25 cellular contexts compared by ENCODE assay signal in the genomic region with DNA sequence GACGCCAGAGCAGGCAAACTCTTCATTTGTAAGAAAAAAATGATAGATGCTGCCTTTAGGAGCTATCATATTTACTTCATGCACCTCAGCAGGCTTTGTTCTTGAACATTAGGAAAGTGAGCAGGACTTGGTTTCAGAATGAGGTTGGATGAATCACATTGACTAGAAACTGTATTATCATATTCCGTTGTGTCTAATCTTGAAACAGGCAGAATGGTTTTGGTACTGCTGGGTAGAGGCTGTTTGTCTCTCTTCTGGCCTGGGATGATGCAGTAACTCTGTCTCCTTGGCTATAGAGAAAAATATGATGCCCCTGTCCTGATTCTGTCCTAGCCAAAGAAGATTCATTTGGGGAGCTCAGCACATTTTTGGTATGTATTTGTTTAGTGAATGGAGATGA.
"Had no signal": no experiment of that assay in that cellular context is flagged by ENCODE, and none has a peak within 500 bp of the region (broad histone marks: within the 10 kb centered on the region; RNA-seq: fewer than 3 reads in every experiment).

No MANE protein-coding gene starts in this region.

- H3K4me3 Mint-ChIP-seq: activated naive CD4-positive, alpha-beta T cell treated with anti-CD3 and anti-CD28 coated beads, Interleukin-2, amount 50 U/mL, for 24 hours; activated naive CD8-positive, alpha-beta T cell treated with anti-CD3 and anti-CD28 coated beads, Interleukin-2, amount 50 U/mL, for 24 hours; activated T-cell treated with anti-CD3 and anti-CD28 coated beads, Interleukin-2, amount 50 U/mL, for 4 hours; T-helper 1 cell treated with Interleukin-12 subunit alpha and Interleukin-12 subunit beta and Interleukin-4 antibody, amounts not matched to agents 30 μg/mL and 1 μg/mL, for 36 hours had no signal

- H3K9me3 ChIP-seq: ascending aorta, body of pancreas, MG63 had no signal

- H3K4me1 Mint-ChIP-seq: activated naive CD4-positive, alpha-beta T cell treated with anti-CD3 and anti-CD28 coated beads, Interleukin-2, amount 50 U/mL, for 24 hours; activated naive CD8-positive, alpha-beta T cell treated with anti-CD3 and anti-CD28 coated beads, Interleukin-2, amount 50 U/mL, for 24 hours had no signal

- H3K27me3 ChIP-seq: ascending aorta, body of pancreas, MG63 had no signal

- H3K4me1 ChIP-seq: ascending aorta, body of pancreas had no signal

- ATAC-seq: activated CD4-positive, CD25-positive, alpha-beta regulatory T cell treated with anti-CD3 and anti-CD28 coated beads, Interleukin-2, amount 50 U/mL, for 24 hours; activated naive CD8-positive, alpha-beta T cell treated with anti-CD3 and anti-CD28 coated beads, Interleukin-2, amount 50 U/mL, for 24 hours; body of pancreas had no signal

- H2AFZ ChIP-seq: PC-9 had no signal

- H3K9me3 Mint-ChIP-seq: activated naive CD4-positive, alpha-beta T cell treated with anti-CD3 and anti-CD28 coated beads, Interleukin-2, amount 50 U/mL, for 24 hours had no signal

- DNase-seq: activated CD4-positive, alpha-beta T cell treated with anti-CD3 and anti-CD28 coated beads for 48 hours; activated CD4-positive, alpha-beta T cell treated with anti-CD3 and anti-CD28 coated beads, Interleukin-2, amount 50 U/mL, for 48 hours; activated CD8-positive, alpha-beta memory T cell treated with anti-CD3 and anti-CD28 coated beads for 24 hours; activated naive CD8-positive, alpha-beta T cell treated with anti-CD3 and anti-CD28 coated beads, Interleukin-2, amount 50 U/mL, for 24 hours; activated T-cell treated with anti-CD3 and anti-CD28 coated beads, Interleukin-2, amount 50 U/mL, for 4 hours; amniotic stem cell; body of pancreas; central memory CD4-positive, alpha-beta T cell; MG63; MV-4-11; NCI-H1092 treated with DMSO at 0.1 percent for 48 hours; NCI-H1417 treated with DMSO at 0.1 percent for 48 hours; NCI-H1694; NCI-H2029; NCI-H2107; NCI-H2171 treated with DMSO at 0.1 percent for 48 hours; NCI-H226; NCI-H526; PC-9; SHP77 treated with DMSO at 0.1 percent for 48 hours had no signal

- H3K27me3 Mint-ChIP-seq: activated naive CD4-positive, alpha-beta T cell treated with anti-CD3 and anti-CD28 coated beads, Interleukin-2, amount 50 U/mL, for 24 hours; activated naive CD8-positive, alpha-beta T cell treated with anti-CD3 and anti-CD28 coated beads, Interleukin-2, amount 50 U/mL, for 24 hours had no signal

- H3K36me3 ChIP-seq: ascending aorta, MG63 had no signal

- H3K36me3 Mint-ChIP-seq: activated naive CD4-positive, alpha-beta T cell treated with anti-CD3 and anti-CD28 coated beads, Interleukin-2, amount 50 U/mL, for 24 hours had no signal

- H3K4me3 ChIP-seq: ascending aorta, body of pancreas, coronary artery, MG63, PC-9 had no signal

- H3K27ac ChIP-seq: ascending aorta, body of pancreas, coronary artery, PC-9 had no signal

- H3K4me2 ChIP-seq: PC-9 had no signal

- H3K27ac Mint-ChIP-seq: activated naive CD4-positive, alpha-beta T cell treated with anti-CD3 and anti-CD28 coated beads, Interleukin-2, amount 50 U/mL, for 24 hours; activated naive CD8-positive, alpha-beta T cell treated with anti-CD3 and anti-CD28 coated beads, Interleukin-2, amount 50 U/mL, for 24 hours; T-helper 1 cell treated with Interleukin-12 subunit alpha and Interleukin-12 subunit beta and Interleukin-4 antibody, amounts not matched to agents 30 μg/mL and 1 μg/mL, for 36 hours had no signal
